8 cellular contexts compared by ENCODE assay signal in genomic region chr11:74138572-74138971, GRCh38. TPM values are rescaled to one million over a fixed set of nuclear protein-coding genes. Genes with fewer than 3 reads are reported as not detected.
A peak's percentile ranks its signal among the peaks of the same experiment; 100 is the strongest.
DNase-seq lines count a peak whose midpoint lies in the region; ATAC-seq and TF ChIP-seq lines count a peak whose summit lies in the region.

No MANE protein-coding gene starts in this region.

- no peaks in the 10 kb centered on the region for H3K27me3 Mint-ChIP-seq in MCF 10A (ENCODE audit: insufficient read depth, unreplicated experiment)
- no peaks in the 10 kb centered on the region for H3K27me3 Mint-ChIP-seq in type B pancreatic cell

- no peaks in the 10 kb centered on the region for H3K9me3 Mint-ChIP-seq in MCF 10A (ENCODE audit: unreplicated experiment)
- H3K9me3 Mint-ChIP-seq in type B pancreatic cell = no peaks in the 10 kb centered on the region

- H3K4me1 Mint-ChIP-seq in MCF 10A (ENCODE audit: insufficient read depth, unreplicated experiment) (peaks cover 45% of the 10 kb centered on the region), type B pancreatic cell (ENCODE audit: unreplicated experiment) (peaks cover 24% of the 10 kb centered on the region)

- CTCF ChIA-PET in MCF 10A (lab: Yijun Ruan, JAX) = no interaction called here

- intact Hi-C loops in MCF 10A (cut with micrococcal nuclease) = loop anchor here (1.0 kb wide), 1 partner anchor 33 kb away; the partner anchor contains the start of genes C2CD3 and PPME1

- DNase-seq in NCI-H2107 treated with DMSO at 0.1 percent for 48 hours (lab: John Stamatoyannopoulos, UW; ENCODE audit: unreplicated experiment) = peak; percentile 5
- no peak for DNase-seq in NCI-H2107 (lab: John Stamatoyannopoulos, UW)
- peak; percentile 95 for DNase-seq in MCF 10A (ENCODE audit: unreplicated experiment)
- peak; percentile 96 for DNase-seq in kidney tubule cell (ENCODE audit: low spot score)
- no peak for DNase-seq in type B pancreatic cell (ENCODE audit: extremely low spot score, unreplicated experiment)
- no peak for DNase-seq in DMS79 (lab: John Stamatoyannopoulos, UW)

- ATAC-seq in GM18502 (IDR thresholded peaks at IDR 0.05; ENCODE audit: poor library complexity, unreplicated experiment) (no peak), HG03045 (IDR thresholded peaks at IDR 0.05; ENCODE audit: unreplicated experiment) (no peak)

- H3K36me3 Mint-ChIP-seq in MCF 10A (ENCODE audit: insufficient read depth, unreplicated experiment) = no peaks in the 10 kb centered on the region
- peaks cover 27% of the 10 kb centered on the region for H3K36me3 Mint-ChIP-seq in type B pancreatic cell

- TF ChIP-seq CTCF in MCF 10A (IDR thresholded peaks at IDR 0.05; ENCODE audit: unreplicated experiment) = no peak
- TF ChIP-seq CTCF in type B pancreatic cell (conservative IDR thresholded peaks at IDR 0.05) = no peak

- H3K27ac Mint-ChIP-seq in MCF 10A (ENCODE audit: low read depth, unreplicated experiment) (peak overlapping the region; percentile 95), type B pancreatic cell (peak overlapping the region; percentile 96)

- POLR2A ChIA-PET in MCF 10A (lab: Yijun Ruan, JAX) = interaction anchor here (1.0 to 3.1 kb wide), 7 partner anchors 9 to 254 kb away, joined by 3 to 41 read pairs (median 4); partner anchors contain the start of genes C2CD3 and PPME1

- no TSS peak for BruUV-seq in MCF 10A (replicated peaks; lab: Mats Ljungman, UMichigan)

- peak overlapping the region; percentile 45 for H3K4me3 Mint-ChIP-seq in MCF 10A (ENCODE audit: unreplicated experiment)
- peak overlapping the region; percentile 58 for H3K4me3 Mint-ChIP-seq in type B pancreatic cell

RNA-seq across cellular contexts. Expression of gene C2CD3, which starts 32.2 kb away (rescaled TPM):
- total RNA-seq in MCF 10A (2022) (18.7 and 23.2 TPM in 2 replicates), type B pancreatic cell (ENCODE audit: low replicate concordance) (34.2 and 36.8 TPM in 2 replicates)

RNA-seq across cellular contexts. Expression of gene PPME1, which starts 32.5 kb away (rescaled TPM):
- total RNA-seq in MCF 10A (2022) = 36.3 and 38.1 TPM in 2 replicates
- total RNA-seq in type B pancreatic cell (ENCODE audit: low replicate concordance) = 44.8 and 45.0 TPM in 2 replicates

Comparison
In these comparisons a context has a peak if more than half of its experiments do, and no peak if none do; other contexts are left out.
1. DNase-seq: peak in NCI-H2107 treated with DMSO at 0.1 percent for 48 hours (single experiment), MCF 10A (single experiment) and kidney tubule cell (single experiment); none in NCI-H2107 (single experiment), type B pancreatic cell (single experiment) and DMS79 (single experiment).